1 cellular context compared by ENCODE assay signal in genomic region chr17:77002103-77003045, GRCh38.
A peak's percentile ranks its signal among the peaks of the same experiment; 100 is the strongest.
TF ChIP-seq lines count a peak whose summit lies in the region.

No MANE protein-coding gene starts in this region.

TF ChIP-seq in HepG2, 621 proteins besides CTCF, POLR2A, EP300 and RAD21 (continued from another document and continues in another):
- TF ChIP-seq ARID3A (IDR thresholded peaks at IDR 0.05; ENCODE audit: low read depth, low read length) (peak; percentile 97), HNF4A (CRISPR knock-in tag; IDR thresholded peaks at IDR 0.05) (peak; percentile 94), XRCC5 (optimal IDR thresholded peaks at IDR 0.05; ENCODE audit: low read length) (peak; percentile 89), RORA (CRISPR knock-in tag; IDR thresholded peaks at IDR 0.05) (no peak), ZNF883 (CRISPR knock-in tag; IDR thresholded peaks at IDR 0.05; ENCODE audit: not compliant biosample characterization) (peak; percentile 28), ZBTB7B (CRISPR knock-in tag; IDR thresholded peaks at IDR 0.05) (peak; percentile 83), ZNF530 (CRISPR knock-in tag; IDR thresholded peaks at IDR 0.05; ENCODE audit: low read depth) (no peak), ATF1 (CRISPR knock-in tag; IDR thresholded peaks at IDR 0.05) (peak; percentile 80), DMAP1 (CRISPR knock-in tag; IDR thresholded peaks at IDR 0.05) (peak; percentile 55; the same call in 1 of the 2 replicates), DR1 (CRISPR knock-in tag; IDR thresholded peaks at IDR 0.05) (peak; percentile 22; the same call in 1 of the 2 replicates), CHD4 (IDR thresholded peaks at IDR 0.05; ENCODE audit: borderline replicate concordance, low read length) (peak; percentile 81; the same call in 1 of the 2 replicates), YEATS2 (CRISPR knock-in tag; IDR thresholded peaks at IDR 0.05; ENCODE audit: borderline replicate concordance) (peak; percentile 50; the same call in 1 of the 2 replicates), TMF1 (CRISPR knock-in tag; IDR thresholded peaks at IDR 0.05; ENCODE audit: low read depth) (no peak; the same call in 1 of the 2 replicates), ZNF3 (CRISPR knock-in tag; IDR thresholded peaks at IDR 0.05) (peak; percentile 70; the same call in 1 of the 2 replicates), GATA4 (IDR thresholded peaks at IDR 0.05; ENCODE audit: borderline replicate concordance, low read depth) (0 out of 2 replicates have a peak, but pooled peaks have one; percentile 48), KLF16 (CRISPR knock-in tag; IDR thresholded peaks at IDR 0.05) (peak in 1 of 2 experiments; percentile 50; a peak in 1 of 4 replicates), FOXP1 (IDR thresholded peaks at IDR 0.05) (no peak), FOXP1 (CRISPR knock-in tag; IDR thresholded peaks at IDR 0.05) (peak; percentile 76), FOXJ3 (CRISPR knock-in tag; IDR thresholded peaks at IDR 0.05; ENCODE audit: borderline replicate concordance) (no peak), HNRNPH1 (optimal IDR thresholded peaks at IDR 0.05; ENCODE audit: low read depth, low read length) (no peak), KMT2B (CRISPR knock-in tag; IDR thresholded peaks at IDR 0.05) (peak; percentile 36; the same call in 1 of the 2 replicates), ARID4A (CRISPR knock-in tag; IDR thresholded peaks at IDR 0.05; ENCODE audit: borderline replicate concordance) (peak; percentile 44; the same call in 1 of the 2 replicates), ZNF577 (CRISPR knock-in tag; IDR thresholded peaks at IDR 0.05; ENCODE audit: borderline replicate concordance, low read depth) (no peak), BORCS8-MEF2B (CRISPR knock-in tag; IDR thresholded peaks at IDR 0.05) (peak; percentile 49; the same call in 1 of the 2 replicates), GATAD2A (CRISPR knock-in tag; IDR thresholded peaks at IDR 0.05) (peak; percentile 96), POLR2G (IDR thresholded peaks at IDR 0.05; ENCODE audit: low read depth, low read length) (peak; percentile 68), NFIC (IDR thresholded peaks at IDR 0.05; ENCODE audit: low read length) (peak; percentile 87), ZNF841 (CRISPR knock-in tag; IDR thresholded peaks at IDR 0.05; ENCODE audit: borderline replicate concordance) (no peak), E2F2 (CRISPR knock-in tag; IDR thresholded peaks at IDR 0.05; ENCODE audit: borderline replicate concordance) (no peak), ZNF34 (CRISPR knock-in tag; IDR thresholded peaks at IDR 0.05; ENCODE audit: borderline replicate concordance) (peak; percentile 85; the same call in 1 of the 2 replicates), MYPOP (CRISPR knock-in tag; IDR thresholded peaks at IDR 0.05) (peak; percentile 89; the same call in 1 of the 2 replicates), ZNF672 (CRISPR knock-in tag; IDR thresholded peaks at IDR 0.05) (no peak), PRPF4 (IDR thresholded peaks at IDR 0.05; ENCODE audit: low read depth, low read length, poor library complexity, severe bottlenecking) (peak; percentile 38), IKZF5 (CRISPR knock-in tag; IDR thresholded peaks at IDR 0.05) (peak; percentile 91), KDM5B (CRISPR knock-in tag; IDR thresholded peaks at IDR 0.05; ENCODE audit: borderline replicate concordance) (peak; percentile 63; the same call in 1 of the 2 replicates), ZNF569 (CRISPR knock-in tag; IDR thresholded peaks at IDR 0.05; ENCODE audit: borderline replicate concordance) (no peak), TCF7L2 (IDR thresholded peaks at IDR 0.05; ENCODE audit: low read depth, low read length) (peak; percentile 87), HMG20B (CRISPR knock-in tag; conservative IDR thresholded peaks at IDR 0.05) (peak; percentile 9; the same call in 1 of the 2 replicates), BHLHE40 (IDR thresholded peaks at IDR 0.05; ENCODE audit: low read length) (peak; percentile 62), KAT8 (CRISPR knock-in tag; IDR thresholded peaks at IDR 0.05) (peak; percentile 71; the same call in 1 of the 2 replicates), HIVEP1 (CRISPR knock-in tag; IDR thresholded peaks at IDR 0.05) (peak; percentile 91), CC2D1A (CRISPR knock-in tag; IDR thresholded peaks at IDR 0.05) (no peak), ZSCAN9 (CRISPR knock-in tag; IDR thresholded peaks at IDR 0.05; ENCODE audit: borderline replicate concordance) (peak; percentile 93; the same call in 1 of the 2 replicates), AKAP8 (CRISPR knock-in tag; IDR thresholded peaks at IDR 0.05) (peak; percentile 59; the same call in 1 of the 2 replicates), ZNF775 (CRISPR knock-in tag; IDR thresholded peaks at IDR 0.05; ENCODE audit: borderline replicate concordance) (no peak), ZNF644 (CRISPR knock-in tag; IDR thresholded peaks at IDR 0.05; ENCODE audit: low read depth) (peak; percentile 8; the same call in 1 of the 2 replicates), ZNF567 (CRISPR knock-in tag; IDR thresholded peaks at IDR 0.05; ENCODE audit: borderline replicate concordance) (0 out of 2 replicates have a peak, but pooled peaks have one; percentile 65), ZFP1 (CRISPR knock-in tag; IDR thresholded peaks at IDR 0.05) (peak; percentile 56; the same call in 1 of the 2 replicates), NFE2 (CRISPR knock-in tag; IDR thresholded peaks at IDR 0.05) (no peak)
- TF ChIP-seq, protein P1, sequence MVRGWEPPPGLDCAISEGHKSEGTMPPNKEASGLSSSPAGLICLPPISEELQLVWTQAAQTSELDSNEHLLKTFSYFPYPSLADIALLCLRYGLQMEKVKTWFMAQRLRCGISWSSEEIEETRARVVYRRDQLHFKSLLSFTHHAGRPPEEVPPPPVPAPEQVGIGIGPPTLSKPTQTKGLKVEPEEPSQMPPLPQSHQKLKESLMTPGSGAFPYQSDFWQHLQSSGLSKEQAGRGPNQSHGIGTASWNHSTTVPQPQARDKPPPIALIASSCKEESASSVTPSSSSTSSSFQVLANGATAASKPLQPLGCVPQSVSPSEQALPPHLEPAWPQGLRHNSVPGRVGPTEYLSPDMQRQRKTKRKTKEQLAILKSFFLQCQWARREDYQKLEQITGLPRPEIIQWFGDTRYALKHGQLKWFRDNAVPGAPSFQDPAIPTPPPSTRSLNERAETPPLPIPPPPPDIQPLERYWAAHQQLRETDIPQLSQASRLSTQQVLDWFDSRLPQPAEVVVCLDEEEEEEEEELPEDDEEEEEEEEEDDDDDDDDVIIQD (CRISPR knock-in tag; IDR thresholded peaks at IDR 0.05; ENCODE audit: low read depth): peak; percentile 73; the same call in 1 of the 2 replicates
- TF ChIP-seq, protein P2, sequence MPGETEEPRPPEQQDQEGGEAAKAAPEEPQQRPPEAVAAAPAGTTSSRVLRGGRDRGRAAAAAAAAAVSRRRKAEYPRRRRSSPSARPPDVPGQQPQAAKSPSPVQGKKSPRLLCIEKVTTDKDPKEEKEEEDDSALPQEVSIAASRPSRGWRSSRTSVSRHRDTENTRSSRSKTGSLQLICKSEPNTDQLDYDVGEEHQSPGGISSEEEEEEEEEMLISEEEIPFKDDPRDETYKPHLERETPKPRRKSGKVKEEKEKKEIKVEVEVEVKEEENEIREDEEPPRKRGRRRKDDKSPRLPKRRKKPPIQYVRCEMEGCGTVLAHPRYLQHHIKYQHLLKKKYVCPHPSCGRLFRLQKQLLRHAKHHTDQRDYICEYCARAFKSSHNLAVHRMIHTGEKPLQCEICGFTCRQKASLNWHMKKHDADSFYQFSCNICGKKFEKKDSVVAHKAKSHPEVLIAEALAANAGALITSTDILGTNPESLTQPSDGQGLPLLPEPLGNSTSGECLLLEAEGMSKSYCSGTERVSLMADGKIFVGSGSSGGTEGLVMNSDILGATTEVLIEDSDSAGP (CRISPR knock-in tag; IDR thresholded peaks at IDR 0.05; ENCODE audit: borderline replicate concordance): peak; percentile 71; the same call in 1 of the 2 replicates
- TF ChIP-seq, protein P3, sequence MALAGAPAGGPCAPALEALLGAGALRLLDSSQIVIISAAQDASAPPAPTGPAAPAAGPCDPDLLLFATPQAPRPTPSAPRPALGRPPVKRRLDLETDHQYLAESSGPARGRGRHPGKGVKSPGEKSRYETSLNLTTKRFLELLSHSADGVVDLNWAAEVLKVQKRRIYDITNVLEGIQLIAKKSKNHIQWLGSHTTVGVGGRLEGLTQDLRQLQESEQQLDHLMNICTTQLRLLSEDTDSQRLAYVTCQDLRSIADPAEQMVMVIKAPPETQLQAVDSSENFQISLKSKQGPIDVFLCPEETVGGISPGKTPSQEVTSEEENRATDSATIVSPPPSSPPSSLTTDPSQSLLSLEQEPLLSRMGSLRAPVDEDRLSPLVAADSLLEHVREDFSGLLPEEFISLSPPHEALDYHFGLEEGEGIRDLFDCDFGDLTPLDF (CRISPR knock-in tag; IDR thresholded peaks at IDR 0.05): no peak
- TF ChIP-seq, protein P4, sequence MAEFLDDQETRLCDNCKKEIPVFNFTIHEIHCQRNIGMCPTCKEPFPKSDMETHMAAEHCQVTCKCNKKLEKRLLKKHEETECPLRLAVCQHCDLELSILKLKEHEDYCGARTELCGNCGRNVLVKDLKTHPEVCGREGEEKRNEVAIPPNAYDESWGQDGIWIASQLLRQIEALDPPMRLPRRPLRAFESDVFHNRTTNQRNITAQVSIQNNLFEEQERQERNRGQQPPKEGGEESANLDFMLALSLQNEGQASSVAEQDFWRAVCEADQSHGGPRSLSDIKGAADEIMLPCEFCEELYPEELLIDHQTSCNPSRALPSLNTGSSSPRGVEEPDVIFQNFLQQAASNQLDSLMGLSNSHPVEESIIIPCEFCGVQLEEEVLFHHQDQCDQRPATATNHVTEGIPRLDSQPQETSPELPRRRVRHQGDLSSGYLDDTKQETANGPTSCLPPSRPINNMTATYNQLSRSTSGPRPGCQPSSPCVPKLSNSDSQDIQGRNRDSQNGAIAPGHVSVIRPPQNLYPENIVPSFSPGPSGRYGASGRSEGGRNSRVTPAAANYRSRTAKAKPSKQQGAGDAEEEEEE (CRISPR knock-in tag; IDR thresholded peaks at IDR 0.05; ENCODE audit: borderline replicate concordance): no peak
